In the genomic region with DNA sequence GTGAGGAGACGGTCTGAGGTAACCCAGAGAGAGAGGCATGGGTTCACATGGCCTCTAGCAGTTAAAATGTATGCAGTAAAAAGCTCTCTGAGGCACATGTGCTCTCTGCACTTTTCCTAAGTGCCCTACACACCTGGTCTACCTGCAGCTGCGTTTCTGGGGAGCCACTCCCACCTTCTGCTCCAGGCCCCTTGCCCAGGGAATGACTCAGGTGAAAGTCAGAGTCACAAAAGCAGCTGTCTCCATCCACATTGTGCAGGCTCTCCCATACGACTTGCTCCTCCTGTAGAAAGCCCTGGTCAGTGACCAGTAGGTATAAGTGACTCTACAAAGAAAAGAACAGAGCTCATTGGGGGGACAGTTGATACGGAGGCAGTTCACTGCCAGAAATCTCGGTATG, we compare ENCODE assay signal across 19 cellular contexts. TPM values are rescaled to one million over a fixed set of nuclear protein-coding genes. Genes with fewer than 3 reads are reported as not detected.
"Had no signal": no experiment of that assay in that cellular context is flagged by ENCODE, and none has a peak within 500 bp of the region (broad histone marks: within the 10 kb centered on the region; RNA-seq: fewer than 3 reads in every experiment).

No MANE protein-coding gene starts in this region.

- H3K4me3 ChIP-seq: gastrocnemius medialis, left ventricle myocardium inferior, right lobe of liver, thoracic aorta, upper lobe of left lung had no signal

- H3K27me3 ChIP-seq: gastrocnemius medialis, right lobe of liver, upper lobe of left lung had no signal

- H3K4me1 ChIP-seq: parathyroid adenoma had no signal

- H3K79me2 ChIP-seq: parathyroid adenoma had no signal

- H3K9ac ChIP-seq: parathyroid adenoma had no signal

- DNase-seq: activated CD4-positive, alpha-beta memory T cell treated with anti-CD3 and anti-CD28 coated beads for 36 hours; activated CD4-positive, alpha-beta T cell treated with anti-CD3 and anti-CD28 coated beads for 48 hours; activated gamma-delta T cell; activated naive CD4-positive, alpha-beta T cell treated with anti-CD3 and anti-CD28 coated beads, Interleukin-2, amount 50 U/mL, for 16 hours; dermis blood vessel endothelial cell; effector memory CD4-positive, alpha-beta T cell; gastrocnemius medialis; hippocampal formation; kidney glomerular epithelial cell; left ventricle myocardium inferior; right lobe of liver; small intestine; stimulated activated CD4-positive, alpha-beta T cell treated with anti-CD3 and anti-CD28 coated beads, Interleukin-2, amount 100 ng/mL, for 24 hours had no signal

- H3K9me3 ChIP-seq: gastrocnemius medialis, left ventricle myocardium inferior, right lobe of liver, thoracic aorta, upper lobe of left lung had no signal

- H3K27ac ChIP-seq: gastrocnemius medialis, left ventricle myocardium inferior, parathyroid adenoma, right lobe of liver, thoracic aorta, upper lobe of left lung had no signal

- H2AFZ ChIP-seq: parathyroid adenoma had no signal

RNA-seq across cellular contexts. Expression of gene ANXA9, which starts 15.9 kb away (rescaled TPM):
- total RNA-seq: aorta; dermis blood vessel endothelial cell; gastrocnemius medialis; lung microvascular endothelial cell; T-helper 2 cell treated with Interferon-gamma antibody and Interleukin-4, amounts not matched to agents 100 ng/mL and 5 ng/mL, for 36 hours; thoracic aorta had no signal
